2 cellular contexts compared by ENCODE assay signal in genomic region chr3:51642462-51642861, GRCh38.
TF ChIP-seq lines count a peak whose summit lies in the region.

No MANE protein-coding gene starts in this region.

TF ChIP-seq in Ishikawa, 13 proteins besides CTCF, POLR2A, EP300 and RAD21:
- no peak for TF ChIP-seq REST (IDR thresholded peaks at IDR 0.05; ENCODE audit: low read depth)

TF ChIP-seq in GM12878, 131 proteins besides CTCF, POLR2A, EP300 and RAD21 (continued from another document):
- TF ChIP-seq WRNIP1 (IDR thresholded peaks at IDR 0.05; ENCODE audit: borderline replicate concordance, low read depth, low read length) (no peak), NR2C1 (IDR thresholded peaks at IDR 0.05) (no peak), TCF12 (IDR thresholded peaks at IDR 0.05; ENCODE audit: low read depth, low read length) (no peak), CBFB (IDR thresholded peaks at IDR 0.05; ENCODE audit: low read depth) (no peak)
TF ChIP-seq in GM12878: peak in this region for 0.
